In the genomic region with DNA sequence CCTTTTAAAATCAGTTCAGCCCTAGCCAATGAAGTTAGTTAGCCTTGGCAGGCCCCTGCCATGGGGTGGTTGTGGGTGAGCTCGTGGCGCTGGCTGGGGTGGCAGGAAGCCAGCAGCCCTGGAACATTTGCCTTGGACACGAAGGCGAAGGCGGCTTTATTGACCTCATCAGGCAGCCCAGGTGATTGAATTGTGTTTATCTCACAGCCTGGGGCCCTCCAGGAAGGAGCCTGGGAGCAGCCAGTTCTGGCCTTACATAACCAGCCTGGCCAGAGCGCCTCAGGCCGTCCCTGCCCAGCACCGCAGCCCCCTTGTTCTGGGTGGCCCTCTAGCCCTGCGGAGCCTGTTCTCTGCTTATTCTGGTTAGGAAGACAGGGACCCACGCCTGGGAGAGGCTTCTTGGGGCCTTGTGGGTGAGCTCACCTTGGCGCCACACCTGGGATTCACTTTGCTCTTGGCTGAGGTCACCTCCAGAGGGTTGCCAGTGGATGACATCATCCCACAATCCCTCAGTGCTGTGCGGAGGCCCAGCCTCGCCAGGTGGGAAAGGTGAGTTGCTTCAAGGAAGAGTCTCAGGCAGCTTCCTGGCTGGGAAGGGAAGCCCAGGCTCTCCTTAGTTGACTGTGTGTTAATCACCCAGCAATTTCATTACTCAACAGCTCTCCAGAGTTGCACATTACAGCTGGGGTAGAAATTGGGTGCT, we compare ENCODE assay signal across 8 cellular contexts. TPM values are rescaled to one million over a fixed set of nuclear protein-coding genes. Genes with fewer than 3 reads are reported as not detected.
DNase-seq lines count a peak whose midpoint lies in the region; ATAC-seq and TF ChIP-seq lines count a peak whose summit lies in the region.

No MANE protein-coding gene starts in this region.

- peak; percentile 7 for TF ChIP-seq POLR2A in GM18951 (IDR thresholded peaks at IDR 0.05; ENCODE audit: extremely low read depth, insufficient read depth, insufficient read length)

- peaks cover 22% of the 10 kb centered on the region for H3K36me3 ChIP-seq in skeletal muscle satellite cell (ENCODE audit: insufficient read depth, low read length)

- no peak overlapping the region for H3K4me2 ChIP-seq in skeletal muscle satellite cell (ENCODE audit: low read length)

- peak; percentile 80 for DNase-seq in cardiac septum (ENCODE audit: low spot score)
- no peak for DNase-seq in effector CD8-positive, alpha-beta T cell (lab: John Stamatoyannopoulos, UW)
- no peak for DNase-seq in COLO829 (ENCODE audit: low spot score)
- no peak for DNase-seq in stimulated activated CD4-positive, alpha-beta T cell treated with anti-CD3 and anti-CD28 coated beads, Interleukin-2, amount 100 ng/mL, for 48 hours

- peak overlapping the region; percentile 85 for H3K9ac ChIP-seq in skeletal muscle satellite cell (ENCODE audit: low read depth, low read length)

- in situ Hi-C loops in GM18951 (cut with MboI; ENCODE audit: low sequenced_read_pairs, unreplicated experiment), result no loop called here

- H3K27me3 ChIP-seq in skeletal muscle satellite cell (ENCODE audit: control insufficient read depth, insufficient read depth, low read length), result no peaks in the 10 kb centered on the region

- intact Hi-C loops in cardiac septum (cut with DNase I), result loop anchor here (5.0 kb wide), 1 partner anchor 37 kb away; no protein-coding TSS in a partner anchor

- ATAC-seq in SK-N-SH treated with all-trans-retinoic acid at 6 μM for 48 hours (peak; percentile 7; the same call in 2 of the 3 replicates), GM19324 (IDR thresholded peaks at IDR 0.05; ENCODE audit: low FRiP score, unreplicated experiment) (no peak)

- peaks cover 72% of the 10 kb centered on the region for H3K4me1 ChIP-seq in skeletal muscle satellite cell (ENCODE audit: control insufficient read depth, insufficient read depth, low read length)

- no peaks in the 10 kb centered on the region for H3K9me3 ChIP-seq in skeletal muscle satellite cell (replicated peaks; ENCODE audit: low read length)

- H3K4me3 ChIP-seq in skeletal muscle satellite cell (ENCODE audit: low read length), result no peak overlapping the region

TF ChIP-seq in SK-N-SH treated with all-trans-retinoic acid at 6 μM for 48 hours, 23 proteins besides CTCF, POLR2A, EP300 and RAD21:
- TF ChIP-seq, protein P1, sequence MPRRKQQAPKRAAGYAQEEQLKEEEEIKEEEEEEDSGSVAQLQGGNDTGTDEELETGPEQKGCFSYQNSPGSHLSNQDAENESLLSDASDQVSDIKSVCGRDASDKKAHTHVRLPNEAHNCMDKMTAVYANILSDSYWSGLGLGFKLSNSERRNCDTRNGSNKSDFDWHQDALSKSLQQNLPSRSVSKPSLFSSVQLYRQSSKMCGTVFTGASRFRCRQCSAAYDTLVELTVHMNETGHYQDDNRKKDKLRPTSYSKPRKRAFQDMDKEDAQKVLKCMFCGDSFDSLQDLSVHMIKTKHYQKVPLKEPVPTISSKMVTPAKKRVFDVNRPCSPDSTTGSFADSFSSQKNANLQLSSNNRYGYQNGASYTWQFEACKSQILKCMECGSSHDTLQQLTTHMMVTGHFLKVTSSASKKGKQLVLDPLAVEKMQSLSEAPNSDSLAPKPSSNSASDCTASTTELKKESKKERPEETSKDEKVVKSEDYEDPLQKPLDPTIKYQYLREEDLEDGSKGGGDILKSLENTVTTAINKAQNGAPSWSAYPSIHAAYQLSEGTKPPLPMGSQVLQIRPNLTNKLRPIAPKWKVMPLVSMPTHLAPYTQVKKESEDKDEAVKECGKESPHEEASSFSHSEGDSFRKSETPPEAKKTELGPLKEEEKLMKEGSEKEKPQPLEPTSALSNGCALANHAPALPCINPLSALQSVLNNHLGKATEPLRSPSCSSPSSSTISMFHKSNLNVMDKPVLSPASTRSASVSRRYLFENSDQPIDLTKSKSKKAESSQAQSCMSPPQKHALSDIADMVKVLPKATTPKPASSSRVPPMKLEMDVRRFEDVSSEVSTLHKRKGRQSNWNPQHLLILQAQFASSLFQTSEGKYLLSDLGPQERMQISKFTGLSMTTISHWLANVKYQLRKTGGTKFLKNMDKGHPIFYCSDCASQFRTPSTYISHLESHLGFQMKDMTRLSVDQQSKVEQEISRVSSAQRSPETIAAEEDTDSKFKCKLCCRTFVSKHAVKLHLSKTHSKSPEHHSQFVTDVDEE (CRISPR knock-in tag; IDR thresholded peaks at IDR 0.05), result no peak
- TF ChIP-seq ZFP3 (CRISPR knock-in tag; IDR thresholded peaks at IDR 0.05), result peak; percentile 57; the same call in 1 of the 2 replicates
- TF ChIP-seq ISL1 (CRISPR knock-in tag; IDR thresholded peaks at IDR 0.05), result 0 out of 2 replicates have a peak, but pooled peaks have one; percentile 37
- TF ChIP-seq SNAI2 (CRISPR knock-in tag; IDR thresholded peaks at IDR 0.05), result 0 out of 2 replicates have a peak, but pooled peaks have one; percentile 27
- TF ChIP-seq, protein P2, sequence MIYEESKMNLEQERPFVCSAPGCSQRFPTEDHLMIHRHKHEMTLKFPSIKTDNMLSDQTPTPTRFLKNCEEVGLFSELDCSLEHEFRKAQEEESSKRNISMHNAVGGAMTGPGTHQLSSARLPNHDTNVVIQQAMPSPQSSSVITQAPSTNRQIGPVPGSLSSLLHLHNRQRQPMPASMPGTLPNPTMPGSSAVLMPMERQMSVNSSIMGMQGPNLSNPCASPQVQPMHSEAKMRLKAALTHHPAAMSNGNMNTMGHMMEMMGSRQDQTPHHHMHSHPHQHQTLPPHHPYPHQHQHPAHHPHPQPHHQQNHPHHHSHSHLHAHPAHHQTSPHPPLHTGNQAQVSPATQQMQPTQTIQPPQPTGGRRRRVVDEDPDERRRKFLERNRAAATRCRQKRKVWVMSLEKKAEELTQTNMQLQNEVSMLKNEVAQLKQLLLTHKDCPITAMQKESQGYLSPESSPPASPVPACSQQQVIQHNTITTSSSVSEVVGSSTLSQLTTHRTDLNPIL (CRISPR knock-in tag; IDR thresholded peaks at IDR 0.05; ENCODE audit: low read depth), result no peak
- no peak for TF ChIP-seq ZNF70 (CRISPR knock-in tag; IDR thresholded peaks at IDR 0.05)
- peak; percentile 8; the same call in 1 of the 2 replicates for TF ChIP-seq CSDC2 (CRISPR knock-in tag; IDR thresholded peaks at IDR 0.05)

RNA-seq across cellular contexts. Expression of a gene that starts 54.4 kb away (rescaled TPM):
- total RNA-seq in cardiac septum, result 28.1 TPM
- 67.7 and 73.2 TPM in 2 replicates for total RNA-seq in skeletal muscle satellite cell (2012; rRNA removed)
